Comparison of ENCODE assay signal across 8 cellular contexts in genomic region chr6:40586800-40587201, GRCh38.
DNase-seq lines count a peak whose midpoint lies in the region; ATAC-seq, FAIRE-seq and TF ChIP-seq lines count a peak whose summit lies in the region.

No MANE protein-coding gene starts in this region.

- H3K9me3 ChIP-seq in subcutaneous abdominal adipose tissue (ENCODE audit: control insufficient read depth in 5 of 5, low read length in 5 of 5), result no peaks in the 10 kb centered on the region

- H3K27me3 Mint-ChIP-seq in T-helper 2 cell treated with Interferon-gamma antibody and Interleukin-4, amounts not matched to agents 5 μg/mL and 100 μg/mL, for 36 hours (ENCODE audit: low read depth), result peaks cover 54% of the 10 kb centered on the region
- H3K27me3 Mint-ChIP-seq in activated naive CD4-positive, alpha-beta T cell treated with anti-CD3 and anti-CD28 coated beads, Interleukin-2, amount 10 ng/mL, durations not matched to agents 7 days and 5 days, result peaks cover 72% of the 10 kb centered on the region

- H3K27ac Mint-ChIP-seq in T-helper 2 cell treated with Interferon-gamma antibody and Interleukin-4, amounts not matched to agents 5 μg/mL and 100 μg/mL, for 36 hours, result no peak overlapping the region
- H3K27ac Mint-ChIP-seq in activated naive CD4-positive, alpha-beta T cell treated with anti-CD3 and anti-CD28 coated beads, Interleukin-2, amount 10 ng/mL, durations not matched to agents 7 days and 5 days, result no peak overlapping the region

- H3K36me3 Mint-ChIP-seq in T-helper 2 cell treated with Interferon-gamma antibody and Interleukin-4, amounts not matched to agents 5 μg/mL and 100 μg/mL, for 36 hours (ENCODE audit: low read depth), result no peaks in the 10 kb centered on the region
- no peaks in the 10 kb centered on the region for H3K36me3 Mint-ChIP-seq in activated naive CD4-positive, alpha-beta T cell treated with anti-CD3 and anti-CD28 coated beads, Interleukin-2, amount 10 ng/mL, durations not matched to agents 7 days and 5 days

- H3K27me3 ChIP-seq in layer of hippocampus (ENCODE audit: control insufficient read depth, insufficient read depth, low read length), result peaks cover 11% of the 10 kb centered on the region
- peaks cover 29 to 55% (median 47%) of the 10 kb centered on the region in 5 donors for H3K27me3 ChIP-seq in subcutaneous abdominal adipose tissue (ENCODE audit: control insufficient read depth in 5 of 5, insufficient read depth in 4 of 5, low read length in 5 of 5)

- H3K27ac ChIP-seq in layer of hippocampus (ENCODE audit: low read depth, low read length) (peak overlapping the region; percentile 46), subcutaneous abdominal adipose tissue (ENCODE audit: low read depth, low read length) (no peak overlapping the region)

- H3K4me1 Mint-ChIP-seq in T-helper 2 cell treated with Interferon-gamma antibody and Interleukin-4, amounts not matched to agents 5 μg/mL and 100 μg/mL, for 36 hours (ENCODE audit: low read depth), result peaks cover 12% of the 10 kb centered on the region
- H3K4me1 Mint-ChIP-seq in activated naive CD4-positive, alpha-beta T cell treated with anti-CD3 and anti-CD28 coated beads, Interleukin-2, amount 10 ng/mL, durations not matched to agents 7 days and 5 days, result peaks cover 24% of the 10 kb centered on the region

- H3K36me3 ChIP-seq in subcutaneous abdominal adipose tissue (ENCODE audit: control insufficient read depth in 5 of 5, insufficient read depth in 5 of 5, low read length in 5 of 5), result no peaks in the 10 kb centered on the region

- CTCF ChIA-PET in activated naive CD4-positive, alpha-beta T cell treated with anti-CD3 and anti-CD28 coated beads, Interleukin-2, amount 10 ng/mL, durations not matched to agents 7 days and 5 days (lab: Charles Lee), result interaction anchor here (0.8 kb wide), 1 partner anchor 263 kb away, joined by 3 read pairs; no protein-coding TSS in a partner anchor

- H3K4me3 Mint-ChIP-seq in T-helper 2 cell treated with Interferon-gamma antibody and Interleukin-4, amounts not matched to agents 5 μg/mL and 100 μg/mL, for 36 hours, result peak overlapping the region; percentile 86
- H3K4me3 Mint-ChIP-seq in activated naive CD4-positive, alpha-beta T cell treated with anti-CD3 and anti-CD28 coated beads, Interleukin-2, amount 10 ng/mL, durations not matched to agents 7 days and 5 days, result peak overlapping the region; percentile 55

- peak overlapping the region; percentile 58 to 78 (median 62) for H3K4me3 ChIP-seq in subcutaneous abdominal adipose tissue (ENCODE audit: low read depth in 1 of 5, low read length in 5 of 5)

- no peak for FAIRE-seq in D721Med (lab: Jason Lieb, UNC)

- H3K9me3 Mint-ChIP-seq in T-helper 2 cell treated with Interferon-gamma antibody and Interleukin-4, amounts not matched to agents 5 μg/mL and 100 μg/mL, for 36 hours, result no peaks in the 10 kb centered on the region
- no peaks in the 10 kb centered on the region for H3K9me3 Mint-ChIP-seq in activated naive CD4-positive, alpha-beta T cell treated with anti-CD3 and anti-CD28 coated beads, Interleukin-2, amount 10 ng/mL, durations not matched to agents 7 days and 5 days

- no peak for ATAC-seq in GM18867 (IDR thresholded peaks at IDR 0.05; ENCODE audit: unreplicated experiment)
- no peak for ATAC-seq in GM19351 (IDR thresholded peaks at IDR 0.05; ENCODE audit: unreplicated experiment)

- TF ChIP-seq CTCF in D721Med (IDR thresholded peaks at IDR 0.05; ENCODE audit: insufficient read depth, missing control alignments), result no peak

- H3K4me1 ChIP-seq in subcutaneous abdominal adipose tissue (ENCODE audit: control insufficient read depth in 5 of 5, insufficient read depth in 5 of 5, low read length in 5 of 5), result peaks cover 0 to 21% (median 19%) of the 10 kb centered on the region in 5 donors

- H3K9ac ChIP-seq in subcutaneous abdominal adipose tissue (ENCODE audit: low read length in 5 of 5), result no peak overlapping the region

- no peak for DNase-seq in T-helper 2 cell treated with Interferon-gamma antibody and Interleukin-4, amounts not matched to agents 5 μg/mL and 100 μg/mL, for 36 hours (ENCODE audit: low spot score)
- DNase-seq in T-helper 2 cell (no peak), D721Med (ENCODE audit: insufficient read length, low spot score) (no peak)
- DNase-seq in activated naive CD4-positive, alpha-beta T cell treated with anti-CD3 and anti-CD28 coated beads, Interleukin-2, amount 10 ng/mL, durations not matched to agents 7 days and 5 days, result no peak
